Comparison of ENCODE assay signal across 9 cellular contexts in the genomic region with DNA sequence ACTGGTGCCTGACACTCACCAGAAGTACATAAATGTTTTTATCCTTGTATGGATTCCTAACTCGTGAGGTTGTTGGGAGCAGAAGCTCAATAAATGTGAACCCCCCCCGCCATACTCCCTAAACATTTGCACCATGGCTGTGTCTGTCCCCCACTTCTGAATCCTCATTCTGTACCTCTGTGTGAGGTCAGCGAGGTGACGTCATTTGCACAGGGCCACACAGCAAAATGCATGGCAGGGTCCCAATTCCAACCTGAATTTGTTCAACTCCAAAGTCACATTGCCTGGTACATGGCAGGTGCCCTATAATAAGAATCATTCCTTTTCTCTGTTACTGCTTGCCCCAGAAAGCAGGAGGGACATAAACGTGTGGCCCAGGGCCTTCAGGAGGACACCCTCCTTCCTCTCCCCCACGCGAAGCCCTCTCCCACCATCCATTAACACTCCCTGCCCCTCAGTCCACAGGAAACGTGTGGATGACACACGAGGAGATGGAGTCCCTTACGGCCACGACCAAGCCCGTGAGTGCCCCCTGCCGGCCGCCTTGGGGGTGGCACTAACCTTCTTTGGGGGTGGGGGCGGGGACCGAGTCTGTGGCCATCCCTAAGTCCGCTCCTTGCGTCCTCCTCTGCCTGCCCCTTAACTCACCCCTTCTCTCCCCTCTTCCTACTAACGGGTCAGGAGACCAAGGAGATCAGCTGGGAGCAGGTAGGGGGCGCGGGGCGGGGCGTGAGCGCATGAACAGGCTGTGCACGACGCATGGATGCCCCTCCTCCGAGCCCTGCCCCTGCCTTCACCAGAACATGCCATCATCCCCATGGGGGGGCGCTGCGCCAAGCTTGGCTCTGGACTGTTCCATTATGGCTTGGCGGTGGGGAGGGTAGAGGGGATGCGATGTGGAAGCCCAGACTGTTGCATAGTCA. TPM values are rescaled to one million over a fixed set of nuclear protein-coding genes. Genes with fewer than 3 reads are reported as not detected.
DNase-seq lines count a peak whose midpoint lies in the region; ATAC-seq and TF ChIP-seq lines count a peak whose summit lies in the region.
"Had no signal": no experiment of that assay in that cellular context is flagged by ENCODE, and none has a peak within 500 bp of the region (broad histone marks: within the 10 kb centered on the region; RNA-seq: fewer than 3 reads in every experiment).

No MANE protein-coding gene starts in this region.

- peaks cover 72% of the 10 kb centered on the region for H3K27me3 Mint-ChIP-seq in CD4-positive, CD25-positive, alpha-beta regulatory T cell
- H3K27me3 Mint-ChIP-seq in activated naive CD8-positive, alpha-beta T cell treated with anti-CD3 and anti-CD28 coated beads for 36 hours: peaks cover 72% of the 10 kb centered on the region

- 0 to 8% methylated on average over 7 to 28 of the region's 31 CpGs for WGBS in transverse colon (ENCODE audit: low coverage in 1 of 2), 2 donors

- H3K27me3 ChIP-seq in CD4-positive, CD25-positive, alpha-beta regulatory T cell (ENCODE audit: control insufficient read depth, insufficient read depth, low read length): peaks cover 13% of the 10 kb centered on the region
- no peaks in the 10 kb centered on the region for H3K27me3 ChIP-seq in transverse colon

- no peak overlapping the region for H3K4me3 ChIP-seq in CD4-positive, CD25-positive, alpha-beta regulatory T cell (ENCODE audit: low read depth, low read length)
- peak overlapping the region in 2 of 4 donors; percentile 11 to 17 for H3K4me3 ChIP-seq in transverse colon

- no peak overlapping the region for H3K27ac ChIP-seq in CD4-positive, CD25-positive, alpha-beta regulatory T cell (ENCODE audit: insufficient read depth, low read length, poor library complexity, severe bottlenecking)
- no peak overlapping the region for H3K27ac ChIP-seq in transverse colon

- ATAC-seq in CD4-positive, CD25-positive, alpha-beta regulatory T cell (ENCODE audit: low read depth in 2 of 2): peak; percentile 45 to 51
- ATAC-seq in HG03097 (IDR thresholded peaks at IDR 0.05; ENCODE audit: low FRiP score, unreplicated experiment): no peak

- no peaks in the 10 kb centered on the region for H3K36me3 ChIP-seq in CD4-positive, CD25-positive, alpha-beta regulatory T cell (ENCODE audit: control insufficient read depth, insufficient read depth, low read length)
- no peaks in the 10 kb centered on the region for H3K36me3 ChIP-seq in transverse colon

- no peak for TF ChIP-seq POLR2A in transverse colon (IDR thresholded peaks at IDR 0.05)

- DNase-seq in CD4-positive, CD25-positive, alpha-beta regulatory T cell: peak; percentile 64 to 72 (median 71)
- DNase-seq in HUDEP-2 (lab: John Stamatoyannopoulos, UW; ENCODE audit: unreplicated experiment in 76 of 76) (peak in 72 of 76 experiments; percentile 20 to 98 (median 78)), SK-MEL-5 (ENCODE audit: low read depth, low spot score) (peak; percentile 90), cardiac septum (ENCODE audit: low spot score) (peak; percentile 92), posterior cingulate gyrus (peak; percentile 70 to 97 (median 84)), transverse colon (peak; percentile 86)
- DNase-seq in activated naive CD8-positive, alpha-beta T cell treated with anti-CD3 and anti-CD28 coated beads for 36 hours: peak; percentile 78

- peaks cover 0 to 4% of the 10 kb centered on the region in 2 experiments for H3K9me3 ChIP-seq in CD4-positive, CD25-positive, alpha-beta regulatory T cell (ENCODE audit: control insufficient read depth in 2 of 2, low read length in 2 of 2)
- H3K9me3 ChIP-seq in transverse colon: no peaks in the 10 kb centered on the region

- no peak for TF ChIP-seq EP300 in transverse colon (IDR thresholded peaks at IDR 0.05; ENCODE audit: low read depth)

- H3K9me3 Mint-ChIP-seq in CD4-positive, CD25-positive, alpha-beta regulatory T cell: no peaks in the 10 kb centered on the region
- no peaks in the 10 kb centered on the region for H3K9me3 Mint-ChIP-seq in activated naive CD8-positive, alpha-beta T cell treated with anti-CD3 and anti-CD28 coated beads for 36 hours

- peak overlapping the region in 1 of 4 donors; percentile 8 for H3K4me3 Mint-ChIP-seq in CD4-positive, CD25-positive, alpha-beta regulatory T cell
- peak overlapping the region; percentile 65 for H3K4me3 Mint-ChIP-seq in activated naive CD8-positive, alpha-beta T cell treated with anti-CD3 and anti-CD28 coated beads for 36 hours

- in situ Hi-C loops in SK-MEL-5 (cut with HindIII; ENCODE audit: low pct_unique_long_range_greater_than_20kb, low sequenced_read_pairs): no loop called here
- in situ Hi-C loops in transverse colon (cut with MboI; ENCODE audit: low pct_ligation_motif_present in 1 of 4, low pct_unique_long_range_greater_than_20kb in 1 of 4, low sequenced_read_pairs in 3 of 4): loop anchor here in 2 of 4 donors (10.0 kb wide), 1 partner anchor 51 kb away; no protein-coding TSS in a partner anchor

- intact Hi-C loops in cardiac septum (cut with DNase I): loop anchor here (5.0 kb wide), 2 partner anchors 48 to 153 kb away; a partner anchor contains a TSS
- intact Hi-C loops in posterior cingulate gyrus (cut with DNase I): loop anchor here (5.0 kb wide), 2 partner anchors 48 to 62 kb away; no protein-coding TSS in a partner anchor
- intact Hi-C loops in transverse colon (cut with DNase I; ENCODE audit: low total_unique reads): loop anchor here (5.0 kb wide), 1 partner anchor 48 kb away; no protein-coding TSS in a partner anchor

- TF ChIP-seq CTCF in transverse colon (IDR thresholded peaks at IDR 0.05): peak; percentile 83 to 96 (median 92)

- H3K36me3 Mint-ChIP-seq in CD4-positive, CD25-positive, alpha-beta regulatory T cell: peaks cover 3% of the 10 kb centered on the region
- peaks cover 5% of the 10 kb centered on the region for H3K36me3 Mint-ChIP-seq in activated naive CD8-positive, alpha-beta T cell treated with anti-CD3 and anti-CD28 coated beads for 36 hours

- H3K4me1 Mint-ChIP-seq in CD4-positive, CD25-positive, alpha-beta regulatory T cell: peaks cover 0 to 44% (median 27%) of the 10 kb centered on the region in 4 donors
- H3K4me1 Mint-ChIP-seq in activated naive CD8-positive, alpha-beta T cell treated with anti-CD3 and anti-CD28 coated beads for 36 hours: peaks cover 26% of the 10 kb centered on the region

- H3K4me1 ChIP-seq in CD4-positive, CD25-positive, alpha-beta regulatory T cell (ENCODE audit: control insufficient read depth, insufficient read depth, low read length, poor library complexity, severe bottlenecking): peaks cover 37% of the 10 kb centered on the region
- peaks cover 13 to 40% (median 36%) of the 10 kb centered on the region in 4 donors for H3K4me1 ChIP-seq in transverse colon

- H3K27ac Mint-ChIP-seq in CD4-positive, CD25-positive, alpha-beta regulatory T cell: peak overlapping the region in 2 of 3 donors; percentile 19 to 84
- peak overlapping the region; percentile 59 for H3K27ac Mint-ChIP-seq in activated naive CD8-positive, alpha-beta T cell treated with anti-CD3 and anti-CD28 coated beads for 36 hours

RNA-seq across cellular contexts. Expression of a gene that starts 9.4 kb away (rescaled TPM):
- total RNA-seq in CD4-positive, CD25-positive, alpha-beta regulatory T cell: not detected
- polyA plus RNA-seq in CD4-positive, CD25-positive, alpha-beta regulatory T cell: not detected
- total RNA-seq in SK-MEL-5 (2014; rRNA removed; shearing (Covaris generic)): not detected in 2 replicates
- not detected in 2 replicates for polyA plus RNA-seq in SK-MEL-5 (2015; cell fraction: cytosol; rRNA removed)
- 0.09 TPM in 1 of 2 replicates, not detected in the other for polyA plus RNA-seq in SK-MEL-5 (2015; cell fraction: nucleus; rRNA removed)
- total RNA-seq in activated naive CD8-positive, alpha-beta T cell treated with anti-CD3 and anti-CD28 coated beads for 36 hours: not detected
- total RNA-seq in cardiac septum (907 TPM), transverse colon (under 1 TPM in 2 of 4 donors, not detected in 2; 0.16 to 0.82 TPM)
- total RNA-seq: T-helper 1 cell treated with Interleukin-12 subunit alpha and Interleukin-12 subunit beta and Interleukin-4 antibody, amounts not matched to agents 30 ng/mL and 1 ng/mL, for 36 hours had no signal

RNA-seq across cellular contexts. Expression of a gene that starts 11.8 kb away (rescaled TPM):
- not detected for total RNA-seq in CD4-positive, CD25-positive, alpha-beta regulatory T cell
- polyA plus RNA-seq in CD4-positive, CD25-positive, alpha-beta regulatory T cell: not detected
- total RNA-seq in SK-MEL-5 (2014; rRNA removed; shearing (Covaris generic)): 3.4 and 3.5 TPM in 2 replicates
- polyA plus RNA-seq in SK-MEL-5 (2015; cell fraction: cytosol; rRNA removed): 8.1 and 11.0 TPM in 2 replicates
- 28.5 and 28.9 TPM in 2 replicates for polyA plus RNA-seq in SK-MEL-5 (2015; cell fraction: nucleus; rRNA removed)
- not detected for total RNA-seq in activated naive CD8-positive, alpha-beta T cell treated with anti-CD3 and anti-CD28 coated beads for 36 hours
- total RNA-seq in cardiac septum: 44.1 TPM
- 100 to 1,000 TPM; 247 to 884 (median 568) TPM for total RNA-seq in transverse colon

RNA-seq across cellular contexts. Expression of a gene that starts 26.4 kb away (rescaled TPM):
- 2.6 TPM for total RNA-seq in CD4-positive, CD25-positive, alpha-beta regulatory T cell
- polyA plus RNA-seq in CD4-positive, CD25-positive, alpha-beta regulatory T cell: under 1 TPM in 3 of 4 donors, not detected in 1; 0.11 to 0.17 (median 0.17) TPM
- total RNA-seq in SK-MEL-5 (2014; rRNA removed; shearing (Covaris generic)): 8.8 and 9.9 TPM in 2 replicates
- polyA plus RNA-seq in SK-MEL-5 (2015; cell fraction: cytosol; rRNA removed): 18.3 and 18.5 TPM in 2 replicates
- polyA plus RNA-seq in SK-MEL-5 (2015; cell fraction: nucleus; rRNA removed): 43.5 and 46.5 TPM in 2 replicates
- 1 to 10 TPM; 3.2 to 4.3 TPM for total RNA-seq in activated naive CD8-positive, alpha-beta T cell treated with anti-CD3 and anti-CD28 coated beads for 36 hours
- total RNA-seq in cardiac septum (10.1 TPM), transverse colon (100 to 1,000 TPM in 1 of 4 donors, 10 to 100 TPM in 3; 18.6 to 106 (median 19.9) TPM)

RNA-seq across cellular contexts. Expression of a gene that starts 26.8 kb away (rescaled TPM):
- total RNA-seq in CD4-positive, CD25-positive, alpha-beta regulatory T cell: 1.7 TPM
- polyA plus RNA-seq in CD4-positive, CD25-positive, alpha-beta regulatory T cell: 1 to 10 TPM; 1.1 to 3.7 (median 2.0) TPM
- 1.1 and 1.8 TPM in 2 replicates for total RNA-seq in SK-MEL-5 (2014; rRNA removed; shearing (Covaris generic))
- polyA plus RNA-seq in SK-MEL-5 (2015; cell fraction: cytosol; rRNA removed): 1.4 and 4.5 TPM in 2 replicates
- polyA plus RNA-seq in SK-MEL-5 (2015; cell fraction: nucleus; rRNA removed): 0.51 and 7.5 TPM in 2 replicates
- 1 to 10 TPM; 1.0 to 1.3 TPM for total RNA-seq in activated naive CD8-positive, alpha-beta T cell treated with anti-CD3 and anti-CD28 coated beads for 36 hours
- 1.0 TPM for total RNA-seq in cardiac septum
- total RNA-seq in transverse colon: 10 to 100 TPM in 1 of 4 donors, 1 to 10 TPM in 2, not detected in 1; 7.5 to 12.5 (median 8.2) TPM

RNA-seq across cellular contexts. Expression of a gene that starts 31.6 kb away (rescaled TPM):
- 5.5 TPM for total RNA-seq in CD4-positive, CD25-positive, alpha-beta regulatory T cell
- 1 to 10 TPM; 2.6 to 4.4 (median 4.2) TPM for polyA plus RNA-seq in CD4-positive, CD25-positive, alpha-beta regulatory T cell
- total RNA-seq in SK-MEL-5 (2014; rRNA removed; shearing (Covaris generic)): 5.6 and 6.4 TPM in 2 replicates
- polyA plus RNA-seq in SK-MEL-5 (2015; cell fraction: cytosol; rRNA removed): 8.4 and 14.1 TPM in 2 replicates
- 12.4 and 15.9 TPM in 2 replicates for polyA plus RNA-seq in SK-MEL-5 (2015; cell fraction: nucleus; rRNA removed)
- 1 to 10 TPM; 2.2 to 2.5 TPM for total RNA-seq in activated naive CD8-positive, alpha-beta T cell treated with anti-CD3 and anti-CD28 coated beads for 36 hours
- total RNA-seq in cardiac septum: 24.7 TPM
- total RNA-seq in transverse colon: 10 to 100 TPM; 14.2 to 92.8 (median 39.8) TPM

Comparison
In these comparisons a context has a peak if more than half of its experiments do, and no peak if none do; other contexts are left out.
1. RNA of a gene that starts 9.4 kb away (total RNA-seq): 907 TPM in cardiac septum (single experiment); 0.16 to 0.82 TPM in transverse colon, not detected in CD4-positive, CD25-positive, alpha-beta regulatory T cell (single experiment), not detected in SK-MEL-5 and not detected in activated naive CD8-positive, alpha-beta T cell treated with anti-CD3 and anti-CD28 coated beads for 36 hours; every median in the first group is over 100 times any median in the second.
2. RNA of a gene that starts 11.8 kb away (total RNA-seq): 247 to 884 TPM in transverse colon and 44.1 TPM in cardiac septum (single experiment); 3.4 to 3.5 TPM in SK-MEL-5, not detected in CD4-positive, CD25-positive, alpha-beta regulatory T cell (single experiment) and not detected in activated naive CD8-positive, alpha-beta T cell treated with anti-CD3 and anti-CD28 coated beads for 36 hours; every median in the first group is over 10 times any median in the second.
3. Peak in every context shown above with its lines, with median percentiles within 50 percentile points of each other: DNase-seq.